8 cellular contexts compared by ENCODE assay signal in the genomic region with DNA sequence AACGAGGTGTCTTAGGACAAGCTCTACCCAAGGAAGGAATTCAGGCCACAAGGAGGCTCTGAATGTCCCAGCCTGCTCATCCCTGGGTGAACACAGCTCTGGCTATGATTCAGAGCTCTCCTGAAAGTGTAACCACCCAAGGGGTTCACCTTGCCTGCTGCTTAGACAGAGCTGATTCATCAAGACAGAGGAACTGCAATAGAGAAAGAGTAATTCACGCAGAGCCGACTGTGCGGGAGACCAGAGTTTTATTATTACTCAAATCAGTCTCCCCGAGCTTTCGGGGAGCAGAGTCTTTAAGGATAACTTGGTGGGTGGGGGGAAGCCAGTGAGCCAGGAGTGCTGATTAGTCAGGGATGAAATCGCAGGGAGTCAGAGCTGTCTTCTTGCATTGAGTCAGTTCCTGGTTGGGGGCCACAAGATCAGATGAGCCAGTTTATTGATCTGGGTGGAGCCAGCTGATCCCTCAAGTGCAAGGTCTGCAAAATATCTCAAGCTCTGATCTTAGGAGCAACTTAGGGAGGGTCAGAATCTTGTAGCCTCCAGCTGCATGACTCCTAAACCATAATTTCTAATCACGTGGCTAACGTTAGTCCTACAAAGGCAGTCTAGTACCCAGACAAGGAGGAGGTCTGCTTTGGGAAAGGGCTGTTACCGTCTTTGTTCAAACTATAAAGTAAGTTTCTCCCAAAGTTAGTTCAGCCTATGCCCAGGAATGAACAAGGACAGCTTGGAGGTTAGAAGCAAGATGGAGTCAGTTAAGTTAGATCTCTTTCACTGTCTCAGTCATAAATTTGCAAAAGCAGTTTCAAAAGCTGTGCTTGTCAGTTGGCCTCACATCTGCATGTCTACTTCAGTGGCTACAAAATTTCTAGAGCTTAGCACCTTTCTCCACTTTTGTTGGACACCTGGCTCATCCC.
A peak's percentile ranks its signal among the peaks of the same experiment; 100 is the strongest.
DNase-seq lines count a peak whose midpoint lies in the region; ATAC-seq and TF ChIP-seq lines count a peak whose summit lies in the region.
"Not testable (repeated sequence)": the region's sequence is repeated elsewhere in the genome, so short reads cannot be mapped to it uniquely, and the experiment has no call there.

No MANE protein-coding gene starts in this region.

- BruUV-seq in Caco-2 (replicated peaks; lab: Mats Ljungman, UMichigan); MCF 10A (replicated peaks; lab: Mats Ljungman, UMichigan): not testable (repeated sequence)

- peak overlapping the region; percentile 29 for H3K27ac Mint-ChIP-seq in Caco-2 (ENCODE audit: unreplicated experiment)
- not testable (repeated sequence) for H3K27ac Mint-ChIP-seq in activated CD8-positive, alpha-beta T cell treated with anti-CD3 and anti-CD28 coated beads for 36 hours
- peak overlapping the region; percentile 94 for H3K27ac Mint-ChIP-seq in MCF 10A (ENCODE audit: low read depth, unreplicated experiment)
- peak overlapping the region; percentile 80 for H3K27ac Mint-ChIP-seq in mesothelial cell of epicardium

- not testable (repeated sequence) for TF ChIP-seq CTCF in Caco-2 (IDR thresholded peaks at IDR 0.05; ENCODE audit: insufficient read depth in 1 of 2, low read depth in 1 of 2, low read length in 1 of 2, severe bottlenecking in 1 of 2, unreplicated experiment in 1 of 2); HEK293 (tag by site-specific recombination; IDR thresholded peaks at IDR 0.05); activated CD8-positive, alpha-beta T cell treated with anti-CD3 and anti-CD28 coated beads for 36 hours (IDR thresholded peaks at IDR 0.05); MCF 10A (IDR thresholded peaks at IDR 0.05; ENCODE audit: unreplicated experiment); mesothelial cell of epicardium (IDR thresholded peaks at IDR 0.05; ENCODE audit: unreplicated experiment)

- H3K36me3 ChIP-seq in Caco-2 (ENCODE audit: control insufficient read depth, insufficient read depth, low read length); HEK293 (ENCODE audit: control insufficient read depth in 2 of 2, insufficient read depth in 1 of 2, low read length in 2 of 2); HUES64 (ENCODE audit: insufficient read depth, low read length): not testable (repeated sequence)

- H3K9me3 ChIP-seq in Caco-2; HEK293 (ENCODE audit: control insufficient read depth, insufficient read depth, low read depth, low read length); HUES64 (ENCODE audit: insufficient read depth, low read depth, low read length): not testable (repeated sequence)

- H3K9ac ChIP-seq in HUES64 (ENCODE audit: low read depth, low read length): not testable (repeated sequence)

- not testable (repeated sequence) for H3K27me3 Mint-ChIP-seq in Caco-2 (ENCODE audit: insufficient read depth, unreplicated experiment); activated CD8-positive, alpha-beta T cell treated with anti-CD3 and anti-CD28 coated beads for 36 hours; MCF 10A (ENCODE audit: insufficient read depth, unreplicated experiment); mesothelial cell of epicardium (ENCODE audit: low read depth)

- CTCF ChIA-PET in Caco-2 (lab: Charles Lee); activated CD8-positive, alpha-beta T cell treated with anti-CD3 and anti-CD28 coated beads for 36 hours (lab: Charles Lee): not testable (repeated sequence)
- CTCF ChIA-PET in HEK293 (lab: Yijun Ruan, JAX): interaction anchor here (0.6 to 1.4 kb wide), 4 partner anchors 8 to 218 kb away, joined by 3 to 6 read pairs (median 4); no protein-coding TSS in a partner anchor
- CTCF ChIA-PET in MCF 10A (lab: Yijun Ruan, JAX): interaction anchor here (0.6 to 5.9 kb wide), 14 partner anchors 8 to 746 kb away, joined by 3 to 36 read pairs (median 4); no protein-coding TSS in a partner anchor

- H3K4me3 ChIP-seq in Caco-2 (ENCODE audit: low read depth, low read length); HEK293 (ENCODE audit: low read depth, low read length); HUES64 (ENCODE audit: low read length): not testable (repeated sequence)

- peak; percentile 86 for ATAC-seq in GM18870 (IDR thresholded peaks at IDR 0.05; ENCODE audit: unreplicated experiment)
- not testable (repeated sequence) for ATAC-seq in activated CD8-positive, alpha-beta T cell treated with anti-CD3 and anti-CD28 coated beads for 36 hours

- 72% methylated on average over 10 of the region's 10 CpGs for WGBS in HUES64

- POLR2A ChIA-PET in Caco-2 (lab: Charles Lee); HEK293 (lab: Yijun Ruan, JAX); activated CD8-positive, alpha-beta T cell treated with anti-CD3 and anti-CD28 coated beads for 36 hours (lab: Charles Lee): not testable (repeated sequence)
- POLR2A ChIA-PET in MCF 10A (lab: Yijun Ruan, JAX): interaction anchor here (0.7 to 7.3 kb wide), 22 partner anchors 8 to 968 kb away, joined by 3 to 79 read pairs (median 8); a partner anchor contains a TSS

- H3K27me3 ChIP-seq in Caco-2 (replicated peaks; ENCODE audit: control insufficient read depth, insufficient read depth, low read length); HUES64 (ENCODE audit: insufficient read depth, low read length): not testable (repeated sequence)

- H3K4me1 ChIP-seq in Caco-2 (peaks cover 60% of the 10 kb centered on the region), HEK293 (ENCODE audit: control insufficient read depth, insufficient read depth, low read length) (peaks cover 13% of the 10 kb centered on the region), HUES64 (ENCODE audit: insufficient read depth, low read length) (peaks cover 20% of the 10 kb centered on the region)

- DNase-seq in Caco-2; mesothelial cell of epicardium (ENCODE audit: low spot score in 2 of 2, unreplicated experiment in 2 of 2): not testable (repeated sequence)
- DNase-seq in activated CD8-positive, alpha-beta T cell treated with anti-CD3 and anti-CD28 coated beads for 36 hours: peak; percentile 10
- peak; percentile 84 for DNase-seq in MCF 10A (ENCODE audit: unreplicated experiment)
- peak; percentile 20 to 38 for DNase-seq in stimulated activated CD4-positive, alpha-beta T cell treated with anti-CD3 and anti-CD28 coated beads, Interleukin-2, amount 100 ng/mL, for 48 hours

- intact Hi-C loops in Caco-2 (cut with micrococcal nuclease; ENCODE audit: unreplicated experiment); activated CD8-positive, alpha-beta T cell treated with anti-CD3 and anti-CD28 coated beads for 36 hours (cut with micrococcal nuclease): not testable (repeated sequence)
- intact Hi-C loops in MCF 10A (cut with micrococcal nuclease): loop anchor here (1.0 kb wide), 2 partner anchors 38 to 289 kb away; no protein-coding TSS in a partner anchor

- not testable (repeated sequence) for H3K36me3 Mint-ChIP-seq in Caco-2 (ENCODE audit: insufficient read depth, unreplicated experiment); activated CD8-positive, alpha-beta T cell treated with anti-CD3 and anti-CD28 coated beads for 36 hours (ENCODE audit: low read depth); MCF 10A (ENCODE audit: insufficient read depth, unreplicated experiment); mesothelial cell of epicardium

- not testable (repeated sequence) for H3K27ac ChIP-seq in HEK293 (ENCODE audit: extremely low read depth, low read depth, low read length)
- peak overlapping the region; percentile 61 for H3K27ac ChIP-seq in HUES64 (ENCODE audit: low read depth, low read length)

- H3K9me3 Mint-ChIP-seq in Caco-2 (ENCODE audit: unreplicated experiment); activated CD8-positive, alpha-beta T cell treated with anti-CD3 and anti-CD28 coated beads for 36 hours; MCF 10A (ENCODE audit: unreplicated experiment); mesothelial cell of epicardium: not testable (repeated sequence)

- H3K4me1 Mint-ChIP-seq in Caco-2 (ENCODE audit: low read depth, unreplicated experiment); activated CD8-positive, alpha-beta T cell treated with anti-CD3 and anti-CD28 coated beads for 36 hours (ENCODE audit: low read depth): not testable (repeated sequence)
- H3K4me1 Mint-ChIP-seq in MCF 10A (ENCODE audit: insufficient read depth, unreplicated experiment): peaks cover 34% of the 10 kb centered on the region
- peaks cover 51% of the 10 kb centered on the region for H3K4me1 Mint-ChIP-seq in mesothelial cell of epicardium

- H3K4me3 Mint-ChIP-seq in Caco-2 (ENCODE audit: unreplicated experiment); activated CD8-positive, alpha-beta T cell treated with anti-CD3 and anti-CD28 coated beads for 36 hours; mesothelial cell of epicardium: not testable (repeated sequence)
- H3K4me3 Mint-ChIP-seq in MCF 10A (ENCODE audit: unreplicated experiment): peak overlapping the region; percentile 63

TF ChIP-seq in HEK293, 187 proteins besides CTCF, POLR2A, EP300 and RAD21:
- TF ChIP-seq ZIC2 (tag by site-specific recombination; IDR thresholded peaks at IDR 0.05): peak; percentile 51
